ENCODE assay signal across 3 cellular contexts in the genomic region with DNA sequence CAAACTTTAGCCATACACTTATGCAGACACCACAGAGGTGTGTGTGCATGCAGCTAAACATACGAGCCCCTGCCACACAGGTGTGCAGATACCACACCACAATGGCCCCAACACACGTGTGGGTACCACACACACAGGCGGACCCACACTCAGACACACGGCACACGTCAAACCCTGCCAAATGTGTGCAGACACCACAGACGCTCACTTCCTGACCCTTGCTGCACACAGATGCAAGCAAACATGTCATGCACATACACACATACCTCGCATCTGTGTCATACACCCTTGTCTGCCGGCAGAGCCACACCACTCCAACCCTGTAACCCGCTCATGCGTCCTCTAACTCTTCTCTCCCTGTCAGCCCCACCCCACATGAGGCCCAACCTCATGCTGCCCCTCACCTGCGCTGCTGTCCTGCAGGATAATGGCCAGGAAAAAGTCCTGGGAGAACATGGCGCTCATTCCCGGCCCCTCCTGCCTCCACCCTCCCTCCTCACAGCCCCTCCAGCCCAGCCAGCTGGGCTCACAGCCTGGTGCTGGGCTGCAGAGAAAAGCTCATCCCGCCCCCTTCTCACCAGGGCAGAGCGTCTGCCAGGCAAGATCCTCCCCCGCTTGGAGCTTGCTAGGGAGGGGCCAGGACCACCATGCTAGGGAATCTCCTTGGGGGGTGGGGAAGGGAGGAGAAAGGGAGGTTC.
TF ChIP-seq lines count a peak whose summit lies in the region.

No MANE protein-coding gene starts in this region.

TF ChIP-seq in SK-N-SH treated with all-trans-retinoic acid at 6 μM for 48 hours, 23 proteins besides CTCF, POLR2A, EP300 and RAD21:
- TF ChIP-seq PPARA (CRISPR knock-in tag; IDR thresholded peaks at IDR 0.05; ENCODE audit: borderline replicate concordance) (no peak), TCF4 (CRISPR knock-in tag; IDR thresholded peaks at IDR 0.05; ENCODE audit: borderline replicate concordance) (no peak), ARNTL (CRISPR knock-in tag; IDR thresholded peaks at IDR 0.05; ENCODE audit: borderline replicate concordance, low read depth) (no peak), RARB (CRISPR knock-in tag; IDR thresholded peaks at IDR 0.05) (no peak), ZFP3 (CRISPR knock-in tag; IDR thresholded peaks at IDR 0.05) (no peak), ZFP30 (CRISPR knock-in tag; IDR thresholded peaks at IDR 0.05) (no peak), ZC3H10 (CRISPR knock-in tag; IDR thresholded peaks at IDR 0.05) (no peak)
- TF ChIP-seq, protein P1, sequence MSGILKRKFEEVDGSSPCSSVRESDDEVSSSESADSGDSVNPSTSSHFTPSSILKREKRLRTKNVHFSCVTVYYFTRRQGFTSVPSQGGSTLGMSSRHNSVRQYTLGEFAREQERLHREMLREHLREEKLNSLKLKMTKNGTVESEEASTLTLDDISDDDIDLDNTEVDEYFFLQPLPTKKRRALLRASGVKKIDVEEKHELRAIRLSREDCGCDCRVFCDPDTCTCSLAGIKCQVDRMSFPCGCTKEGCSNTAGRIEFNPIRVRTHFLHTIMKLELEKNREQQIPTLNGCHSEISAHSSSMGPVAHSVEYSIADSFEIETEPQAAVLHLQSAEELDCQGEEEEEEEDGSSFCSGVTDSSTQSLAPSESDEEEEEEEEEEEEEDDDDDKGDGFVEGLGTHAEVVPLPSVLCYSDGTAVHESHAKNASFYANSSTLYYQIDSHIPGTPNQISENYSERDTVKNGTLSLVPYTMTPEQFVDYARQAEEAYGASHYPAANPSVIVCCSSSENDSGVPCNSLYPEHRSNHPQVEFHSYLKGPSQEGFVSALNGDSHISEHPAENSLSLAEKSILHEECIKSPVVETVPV (CRISPR knock-in tag; IDR thresholded peaks at IDR 0.05), result no peak

TF ChIP-seq in SK-N-SH, 30 proteins besides CTCF, POLR2A, EP300 and RAD21:
- TF ChIP-seq, protein P2, sequence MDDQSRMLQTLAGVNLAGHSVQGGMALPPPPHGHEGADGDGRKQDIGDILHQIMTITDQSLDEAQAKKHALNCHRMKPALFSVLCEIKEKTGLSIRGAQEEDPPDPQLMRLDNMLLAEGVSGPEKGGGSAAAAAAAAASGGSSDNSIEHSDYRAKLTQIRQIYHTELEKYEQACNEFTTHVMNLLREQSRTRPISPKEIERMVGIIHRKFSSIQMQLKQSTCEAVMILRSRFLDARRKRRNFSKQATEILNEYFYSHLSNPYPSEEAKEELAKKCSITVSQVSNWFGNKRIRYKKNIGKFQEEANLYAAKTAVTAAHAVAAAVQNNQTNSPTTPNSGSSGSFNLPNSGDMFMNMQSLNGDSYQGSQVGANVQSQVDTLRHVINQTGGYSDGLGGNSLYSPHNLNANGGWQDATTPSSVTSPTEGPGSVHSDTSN (IDR thresholded peaks at IDR 0.05), result no peak
- TF ChIP-seq CHD2 (IDR thresholded peaks at IDR 0.05; ENCODE audit: low read length, partially characterized antibody), result no peak
- no peak for TF ChIP-seq GATA2 (CRISPR knock-in tag; IDR thresholded peaks at IDR 0.05)
- no peak for TF ChIP-seq FOXM1 (IDR thresholded peaks at IDR 0.05; ENCODE audit: low read depth)
- TF ChIP-seq SIN3A (IDR thresholded peaks at IDR 0.05; ENCODE audit: borderline replicate concordance, low read depth, low read length), result no peak
- no peak for TF ChIP-seq RCOR1 (IDR thresholded peaks at IDR 0.05; ENCODE audit: low read length)
- no peak for TF ChIP-seq USF1 (IDR thresholded peaks at IDR 0.05; ENCODE audit: borderline replicate concordance, low read depth)
- no peak for TF ChIP-seq YY1 (IDR thresholded peaks at IDR 0.05; ENCODE audit: low read depth)
- TF ChIP-seq, protein P3, sequence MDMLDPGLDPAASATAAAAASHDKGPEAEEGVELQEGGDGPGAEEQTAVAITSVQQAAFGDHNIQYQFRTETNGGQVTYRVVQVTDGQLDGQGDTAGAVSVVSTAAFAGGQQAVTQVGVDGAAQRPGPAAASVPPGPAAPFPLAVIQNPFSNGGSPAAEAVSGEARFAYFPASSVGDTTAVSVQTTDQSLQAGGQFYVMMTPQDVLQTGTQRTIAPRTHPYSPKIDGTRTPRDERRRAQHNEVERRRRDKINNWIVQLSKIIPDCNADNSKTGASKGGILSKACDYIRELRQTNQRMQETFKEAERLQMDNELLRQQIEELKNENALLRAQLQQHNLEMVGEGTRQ (IDR thresholded peaks at IDR 0.05; ENCODE audit: borderline replicate concordance, low read depth, low read length), result no peak
- TF ChIP-seq POLR2AphosphoS5 (IDR thresholded peaks at IDR 0.05; ENCODE audit: low read depth, low read length), result no peak
TF ChIP-seq in SK-N-SH: peak in this region for 0.

TF ChIP-seq in H1, 55 proteins besides CTCF, POLR2A, EP300 and RAD21:
- TF ChIP-seq SIX5 (IDR thresholded peaks at IDR 0.05; ENCODE audit: low read depth, low read length) (no peak), ATF3 (IDR thresholded peaks at IDR 0.05; ENCODE audit: insufficient read depth, low read depth, low read length) (no peak), SIRT6 (IDR thresholded peaks at IDR 0.05; ENCODE audit: low read length) (no peak), PHF8 (conservative IDR thresholded peaks at IDR 0.05; ENCODE audit: low read depth, low read length) (no peak), CHD1 (IDR thresholded peaks at IDR 0.05; ENCODE audit: low read depth, low read length) (no peak), ZNF274 (IDR thresholded peaks at IDR 0.05; ENCODE audit: borderline replicate concordance, extremely low read depth, low read length) (no peak), RNF2 (IDR thresholded peaks at IDR 0.05; ENCODE audit: borderline replicate concordance, low read depth, low read length, missing control alignments, poor library complexity, severe bottlenecking) (no peak), GTF2F1 (IDR thresholded peaks at IDR 0.05; ENCODE audit: borderline replicate concordance, low read depth, low read length) (no peak), RFX5 (IDR thresholded peaks at IDR 0.05; ENCODE audit: borderline replicate concordance, low read depth, low read length) (no peak), TCF12 (IDR thresholded peaks at IDR 0.05; ENCODE audit: low read depth, low read length) (no peak), HDAC2 (IDR thresholded peaks at IDR 0.05; ENCODE audit: borderline replicate concordance in 1 of 2, low read depth in 2 of 2, low read length in 2 of 2) (no peak), TAF7 (optimal IDR thresholded peaks at IDR 0.05; ENCODE audit: borderline replicate concordance, low read depth, low read length) (no peak), FOSL1 (IDR thresholded peaks at IDR 0.05; ENCODE audit: insufficient read depth, low read depth, low read length) (no peak), BRCA1 (IDR thresholded peaks at IDR 0.05; ENCODE audit: low read depth, low read length) (no peak), SAP30 (IDR thresholded peaks at IDR 0.05; ENCODE audit: insufficient read depth, insufficient replicate concordance, low read length) (no peak), E2F6 (IDR thresholded peaks at IDR 0.05) (no peak), ASH2L (IDR thresholded peaks at IDR 0.05; ENCODE audit: low read length) (no peak), NRF1 (IDR thresholded peaks at IDR 0.05; ENCODE audit: low read depth, low read length) (no peak), CBX5 (IDR thresholded peaks at IDR 0.05; ENCODE audit: low read depth, low read length) (no peak)
